Comparison of ENCODE assay signal across 9 cellular contexts in the genomic region with DNA sequence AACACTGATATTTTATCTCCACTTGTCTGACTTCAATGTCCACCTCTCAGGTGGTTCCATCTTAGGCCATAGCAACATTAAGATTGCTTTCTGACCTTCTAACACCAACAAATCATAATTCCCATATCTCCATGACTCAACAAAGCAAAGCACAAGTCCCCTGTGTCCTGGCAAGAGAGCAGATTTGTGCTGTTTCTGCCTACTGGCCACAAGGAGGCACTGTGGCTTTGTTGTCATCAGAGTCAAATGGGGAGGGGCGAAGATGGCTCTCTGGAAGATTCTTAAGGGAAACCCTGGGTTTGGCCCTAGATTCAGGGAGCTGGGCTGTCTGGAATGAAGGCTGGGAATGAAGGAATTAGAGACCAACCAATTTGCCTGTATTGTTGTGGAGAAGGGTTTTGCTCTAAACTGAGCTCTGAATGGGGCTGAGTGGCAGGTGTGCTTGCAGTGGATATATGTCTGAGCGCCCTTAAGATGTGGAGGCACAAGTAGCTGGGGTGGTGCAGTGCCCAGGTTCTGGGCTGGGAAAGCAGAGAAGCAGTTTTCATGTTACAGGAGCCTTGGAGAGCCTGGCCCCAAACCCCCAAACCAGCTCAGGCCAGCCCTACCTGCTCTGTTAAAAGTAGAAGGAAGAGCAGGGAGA.
DNase-seq lines count a peak whose midpoint lies in the region; ATAC-seq and TF ChIP-seq lines count a peak whose summit lies in the region.
"Had no signal": no experiment of that assay in that cellular context is flagged by ENCODE, and none has a peak within 500 bp of the region (broad histone marks: within the 10 kb centered on the region; RNA-seq: fewer than 3 reads in every experiment).

No MANE protein-coding gene starts in this region.

- H3K9me3 ChIP-seq in BE2C (no peaks in the 10 kb centered on the region), NT2/D1 (ENCODE audit: insufficient read depth, low read length) (no peaks in the 10 kb centered on the region), adipocyte (ENCODE audit: control insufficient read depth, low read length) (no peaks in the 10 kb centered on the region), testis (no peaks in the 10 kb centered on the region)

- no peak overlapping the region for H3K27ac ChIP-seq in testis
- H3K27ac ChIP-seq: skin epidermis had no signal

- TF ChIP-seq CTCF in BE2C (IDR thresholded peaks at IDR 0.05; ENCODE audit: low read depth, low read length) (peak; percentile 56), testis (IDR thresholded peaks at IDR 0.05) (peak in 2 of 3 experiments; percentile 43 to 52)

- H3K4me1 ChIP-seq in BE2C: no peaks in the 10 kb centered on the region
- H3K4me1 ChIP-seq in NT2/D1 (ENCODE audit: insufficient read depth, insufficient read length): no peaks in the 10 kb centered on the region
- H3K4me1 ChIP-seq in adipocyte (ENCODE audit: control insufficient read depth, insufficient read depth, low read length): peaks cover 8% of the 10 kb centered on the region
- no peaks in the 10 kb centered on the region for H3K4me1 ChIP-seq in testis

- H3K9ac ChIP-seq in NT2/D1 (ENCODE audit: insufficient read length, low read depth): no peak overlapping the region
- H3K9ac ChIP-seq in adipocyte (ENCODE audit: low read length): no peak overlapping the region

- 83 to 84% methylated on average over 2 of the region's 2 CpGs for WGBS in testis, 2 donors

- H3K4me3 ChIP-seq in BE2C (ENCODE audit: low read depth, low read length) (no peak overlapping the region), NT2/D1 (ENCODE audit: insufficient read length, low read depth) (no peak overlapping the region), adipocyte (ENCODE audit: low read length) (no peak overlapping the region), testis (no peak overlapping the region)
- H3K4me3 ChIP-seq: skin epidermis had no signal

- DNase-seq in BE2C: no peak
- peak; percentile 69 for DNase-seq in NT2/D1 (ENCODE audit: low read depth, low spot score)
- peak; percentile 65 for DNase-seq in adipocyte (ENCODE audit: low read depth)
- DNase-seq in kidney tubule cell (ENCODE audit: low spot score): peak; percentile 66
- DNase-seq in testis: peak; percentile 57
- DNase-seq in putamen (ENCODE audit: low spot score): no peak

- no peak for TF ChIP-seq POLR2A in testis (IDR thresholded peaks at IDR 0.05)

- H3K36me3 ChIP-seq in BE2C: no peaks in the 10 kb centered on the region
- no peaks in the 10 kb centered on the region for H3K36me3 ChIP-seq in NT2/D1 (ENCODE audit: insufficient read depth, insufficient read length, low read length)
- no peaks in the 10 kb centered on the region for H3K36me3 ChIP-seq in adipocyte (ENCODE audit: control insufficient read depth, insufficient read depth, low read length, severe bottlenecking)
- no peaks in the 10 kb centered on the region for H3K36me3 ChIP-seq in testis (ENCODE audit: low read depth, missing control alignments)

- H3K27me3 ChIP-seq in BE2C (no peaks in the 10 kb centered on the region), NT2/D1 (ENCODE audit: insufficient read depth, insufficient read length) (no peaks in the 10 kb centered on the region), adipocyte (replicated peaks; ENCODE audit: control insufficient read depth, insufficient read depth, low read length) (no peaks in the 10 kb centered on the region), testis (no peaks in the 10 kb centered on the region)

- ATAC-seq in GM18517 (IDR thresholded peaks at IDR 0.05; ENCODE audit: unreplicated experiment): peak; percentile 91
- ATAC-seq in HG02885 (IDR thresholded peaks at IDR 0.05; ENCODE audit: poor library complexity, unreplicated experiment): peak; percentile 88

- intact Hi-C loops in testis (cut with DNase I; ENCODE audit: low total_unique reads): no loop called here

Comparison
In these comparisons a context has a peak if more than half of its experiments do, and no peak if none do; other contexts are left out.
1. DNase-seq: peak in NT2/D1 (single experiment), adipocyte (single experiment), kidney tubule cell (single experiment) and testis (single experiment); none in BE2C (single experiment) and putamen (single experiment).